26 cellular contexts compared by ENCODE assay signal in the genomic region with DNA sequence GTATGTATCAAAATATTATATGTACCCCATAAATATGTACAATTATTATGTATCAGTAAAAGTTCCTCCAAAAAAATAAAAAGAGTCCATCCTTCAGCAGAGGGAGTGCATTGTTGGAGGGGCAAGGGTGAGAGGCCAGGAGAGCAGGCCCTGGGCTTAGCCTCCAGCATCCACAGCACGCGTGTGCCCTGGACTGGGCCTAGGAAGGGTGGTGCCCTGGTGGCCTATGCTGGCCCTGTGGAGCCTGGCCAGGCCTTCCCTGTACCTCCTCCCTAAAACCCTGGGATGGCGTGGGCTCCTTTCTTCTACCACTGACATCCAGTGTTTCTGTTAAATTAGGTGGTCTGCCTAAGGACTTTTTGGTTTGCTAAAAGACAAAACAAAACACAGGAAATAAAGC.
"Had no signal": no experiment of that assay in that cellular context is flagged by ENCODE, and none has a peak within 500 bp of the region (broad histone marks: within the 10 kb centered on the region; RNA-seq: fewer than 3 reads in every experiment).

No MANE protein-coding gene starts in this region.

- H3K9ac ChIP-seq: neural progenitor cell had no signal

- H3K27me3 Mint-ChIP-seq: stimulated activated naive B cell treated with anti-CD40 and anti-IgM and Interleukin-4, amounts not matched to agents 10 μg/mL and 1 μg/mL and 100 μg/mL, for 72 hours had no signal

- H3K36me3 ChIP-seq: esophagus muscularis mucosa, gastroesophageal sphincter, heart left ventricle, left lung, neural progenitor cell, ovary, spleen, thoracic aorta, tibial nerve, vagina had no signal

- H3K4me2 ChIP-seq: hepatocyte, neural progenitor cell had no signal

- ATAC-seq: foreskin keratinocyte; gastroesophageal sphincter; left lung; naive thymus-derived CD4-positive, alpha-beta T cell; psoas muscle; stimulated activated naive B cell treated with anti-CD40 and anti-IgM and Interleukin-4, amounts not matched to agents 10 μg/mL and 1 μg/mL and 100 μg/mL, for 72 hours had no signal

- H3K36me3 Mint-ChIP-seq: neural progenitor cell; stimulated activated naive B cell treated with anti-CD40 and anti-IgM and Interleukin-4, amounts not matched to agents 10 μg/mL and 1 μg/mL and 100 μg/mL, for 72 hours had no signal

- H3K4me1 ChIP-seq: foreskin keratinocyte, neural progenitor cell had no signal

- H3K9me3 Mint-ChIP-seq: naive thymus-derived CD4-positive, alpha-beta T cell; nephron; neural progenitor cell; stimulated activated naive B cell treated with anti-CD40 and anti-IgM and Interleukin-4, amounts not matched to agents 10 μg/mL and 1 μg/mL and 100 μg/mL, for 72 hours; stimulated activated naive CD8-positive, alpha-beta T cell treated with anti-CD3 and anti-CD28 coated beads, Interleukin-15, Interleukin-2, amounts not matched to agents 100 ng/mL and 50 ng/mL, for 24 hours had no signal

- DNase-seq: dermis blood vessel endothelial cell; effector memory CD4-positive, alpha-beta T cell; foreskin keratinocyte; kidney; left lung; midbrain; naive thymus-derived CD4-positive, alpha-beta T cell; nucleus accumbens; ovary; psoas muscle; right cardiac atrium; spleen; stimulated activated CD4-positive, alpha-beta T cell treated with anti-CD3 and anti-CD28 coated beads, Interleukin-4, amount 100 ng/mL, for 4 hours; stimulated activated naive B cell treated with anti-CD40 and anti-IgM and Interleukin-4, amounts not matched to agents 10 μg/mL and 1 μg/mL and 100 μg/mL, for 72 hours had no signal

- H3K27me3 ChIP-seq: esophagus muscularis mucosa, gastroesophageal sphincter, heart left ventricle, hepatocyte, left lung, neural progenitor cell, ovary, tibial nerve, vagina had no signal

- H3K27ac Mint-ChIP-seq: naive thymus-derived CD4-positive, alpha-beta T cell; nephron; neural progenitor cell; stimulated activated naive B cell treated with anti-CD40 and anti-IgM and Interleukin-4, amounts not matched to agents 10 μg/mL and 1 μg/mL and 100 μg/mL, for 72 hours; stimulated activated naive CD8-positive, alpha-beta T cell treated with anti-CD3 and anti-CD28 coated beads, Interleukin-15, Interleukin-2, amounts not matched to agents 100 ng/mL and 50 ng/mL, for 24 hours had no signal

- H3K4me1 Mint-ChIP-seq: neural progenitor cell had no signal

- H3K4me3 ChIP-seq: coronary artery, esophagus muscularis mucosa, gastroesophageal sphincter, heart left ventricle, hepatocyte, left lung, neural progenitor cell, ovary, psoas muscle, skin epidermis, spleen, thoracic aorta, tibial nerve, vagina had no signal

- H3K4me3 Mint-ChIP-seq: naive thymus-derived CD4-positive, alpha-beta T cell; nephron; neural progenitor cell; stimulated activated naive B cell treated with anti-CD40 and anti-IgM and Interleukin-4, amounts not matched to agents 10 μg/mL and 1 μg/mL and 100 μg/mL, for 72 hours; stimulated activated naive CD8-positive, alpha-beta T cell treated with anti-CD3 and anti-CD28 coated beads, Interleukin-15, Interleukin-2, amounts not matched to agents 100 ng/mL and 50 ng/mL, for 24 hours had no signal

- H3K79me2 ChIP-seq: hepatocyte had no signal

- H3K27ac ChIP-seq: coronary artery, esophagus muscularis mucosa, foreskin keratinocyte, gastroesophageal sphincter, heart left ventricle, hepatocyte, left lung, neural progenitor cell, ovary, psoas muscle, skin epidermis, spleen, thoracic aorta, tibial nerve, vagina had no signal

- H2AFZ ChIP-seq: hepatocyte, neural progenitor cell had no signal
